9 cellular contexts compared by ENCODE assay signal in genomic region chr9:110048976-110049698, GRCh38.
DNase-seq lines count a peak whose midpoint lies in the region; ATAC-seq and TF ChIP-seq lines count a peak whose summit lies in the region.
"Had no signal": no experiment of that assay in that cellular context is flagged by ENCODE, and none has a peak within 500 bp of the region (broad histone marks: within the 10 kb centered on the region; RNA-seq: fewer than 3 reads in every experiment).

No MANE protein-coding gene starts in this region.

- peaks cover 24% of the 10 kb centered on the region for H3K27me3 ChIP-seq in iPS-20b (ENCODE audit: insufficient read depth, low read length)
- peaks cover 0 to 26% (median 0%) of the 10 kb centered on the region in 7 donors for H3K27me3 ChIP-seq in spleen (replicated peaks in 1 of 7)
- H3K27me3 ChIP-seq in SJCRH30: no peaks in the 10 kb centered on the region

- intact Hi-C loops in spleen (cut with DNase I; ENCODE audit: low total_unique reads): loop anchor here (10.0 kb wide), 1 partner anchor 84 kb away; no protein-coding TSS in a partner anchor

- peak overlapping the region; percentile 24 for H3K27ac ChIP-seq in angular gyrus (ENCODE audit: low read depth, low read length)
- no peak overlapping the region for H3K27ac ChIP-seq in iPS-20b (ENCODE audit: low read length)
- peak overlapping the region; percentile 75 to 93 (median 88) for H3K27ac ChIP-seq in spleen
- no peak overlapping the region for H3K27ac ChIP-seq in SJCRH30
- H3K27ac ChIP-seq: 22Rv1 had no signal

- peak; percentile 6 for ATAC-seq in HG02798 (IDR thresholded peaks at IDR 0.05; ENCODE audit: poor library complexity, unreplicated experiment)

- peaks cover 19% of the 10 kb centered on the region for H3K4me1 ChIP-seq in iPS-20b (ENCODE audit: insufficient read depth, low read length)
- peaks cover 10 to 75% (median 48%) of the 10 kb centered on the region in 6 donors for H3K4me1 ChIP-seq in spleen
- H3K4me1 ChIP-seq in SJCRH30: peaks cover 30% of the 10 kb centered on the region

- H3K4me3 ChIP-seq in iPS-20b (ENCODE audit: low read length) (peak overlapping the region; percentile 93), spleen (peak overlapping the region; percentile 54 to 95 (median 88)), SJCRH30 (no peak overlapping the region)

- H3K9me3 ChIP-seq in iPS-20b (ENCODE audit: insufficient read depth, low read depth, low read length): no peaks in the 10 kb centered on the region
- no peaks in the 10 kb centered on the region for H3K9me3 ChIP-seq in spleen
- H3K9me3 ChIP-seq in SJCRH30 (replicated peaks): no peaks in the 10 kb centered on the region

- H3K36me3 ChIP-seq in iPS-20b (ENCODE audit: insufficient read depth, low read depth, low read length) (no peaks in the 10 kb centered on the region), spleen (no peaks in the 10 kb centered on the region), SJCRH30 (0 out of 2 replicates have a peak, but pooled peaks cover 8% of the 10 kb centered on the region)

- no peak for TF ChIP-seq POLR2A in spleen (IDR thresholded peaks at IDR 0.05)

- WGBS in spleen, 5 donors: 0 to 3% (median 0%) methylated on average over 27 to 35 of the region's 35 CpGs

- peak overlapping the region; percentile 91 for H3K9ac ChIP-seq in iPS-20b (ENCODE audit: low read depth, low read length)

- DNase-seq in DMS 273 (lab: John Stamatoyannopoulos, UW; ENCODE audit: unreplicated experiment) (peak; percentile 65), DMS 273 treated with DMSO at 0.1 percent for 48 hours (lab: John Stamatoyannopoulos, UW) (no peak), OCI-M1 (lab: John Stamatoyannopoulos, UW) (peak; percentile 60), spleen (peak; percentile 83), SJCRH30 (no peak)

- no peak for TF ChIP-seq CTCF in spleen (IDR thresholded peaks at IDR 0.05 in 8 of 11, conservative IDR thresholded peaks at IDR 0.05 in 3 of 11)

Comparison
In these comparisons a context has a peak if more than half of its experiments do, and no peak if none do; other contexts are left out.
1. DNase-seq: peak in DMS 273 (single experiment), OCI-M1 (single experiment) and spleen (single experiment); none in DMS 273 treated with DMSO at 0.1 percent for 48 hours (single experiment) and SJCRH30 (0 of 2).
2. H3K27ac ChIP-seq: peak in angular gyrus (single experiment) and spleen (8 of 8); none in iPS-20b (single experiment) and SJCRH30 (single experiment).